Comparison of ENCODE assay signal across 15 cellular contexts in the genomic region with DNA sequence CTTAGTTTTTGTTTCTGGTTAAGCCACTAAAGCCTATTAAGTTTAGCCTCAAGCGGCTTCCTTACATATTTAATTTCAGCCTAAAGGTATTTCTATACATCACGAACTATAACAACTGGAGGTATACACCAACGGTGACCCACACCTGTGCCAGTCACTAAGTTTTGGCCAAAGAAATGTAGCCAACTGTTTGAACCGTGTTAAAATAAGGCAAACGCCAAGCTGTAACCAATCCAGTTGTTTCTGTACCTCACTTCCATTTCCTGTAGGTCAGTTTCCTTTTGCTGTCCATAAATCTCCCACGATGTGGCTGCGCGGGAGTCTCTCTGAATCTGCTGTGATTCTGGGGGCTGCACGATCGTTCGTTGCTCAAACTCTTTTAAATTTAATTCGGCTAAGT. TPM values are rescaled to one million over a fixed set of nuclear protein-coding genes. Genes with fewer than 3 reads are reported as not detected.
A peak's percentile ranks its signal among the peaks of the same experiment; 100 is the strongest.
DNase-seq lines count a peak whose midpoint lies in the region; ATAC-seq, FAIRE-seq and TF ChIP-seq lines count a peak whose summit lies in the region.
"Had no signal": no experiment of that assay in that cellular context is flagged by ENCODE, and none has a peak within 500 bp of the region (broad histone marks: within the 10 kb centered on the region; RNA-seq: fewer than 3 reads in every experiment).

No MANE protein-coding gene starts in this region.

- ATAC-seq in stimulated activated naive CD8-positive, alpha-beta T cell treated with anti-CD3 and anti-CD28 coated beads, Interleukin-15, Interleukin-2, amounts not matched to agents 100 U/mL and 50 U/mL, for 24 hours = no peak
- ATAC-seq in SK-N-SH treated with all-trans-retinoic acid at 6 μM for 48 hours (no peak), HG03565 (IDR thresholded peaks at IDR 0.05; ENCODE audit: unreplicated experiment) (no peak)

- no peak for FAIRE-seq in astrocyte (lab: Jason Lieb, UNC)
- FAIRE-seq: HTR-8/SVneo had no signal

- peak overlapping the region; percentile 80 for H3K4me2 ChIP-seq in astrocyte (ENCODE audit: low read length)

- H2AFZ ChIP-seq in astrocyte (ENCODE audit: low read depth, low read length) = no peak overlapping the region

- peaks cover 17% of the 10 kb centered on the region for H3K27me3 ChIP-seq in astrocyte (ENCODE audit: insufficient read depth, low read length)

- H3K27me3 Mint-ChIP-seq in stimulated activated naive CD8-positive, alpha-beta T cell treated with anti-CD3 and anti-CD28 coated beads, Interleukin-15, Interleukin-2, amounts not matched to agents 100 ng/mL and 50 ng/mL, for 24 hours = no peaks in the 10 kb centered on the region
- H3K27me3 Mint-ChIP-seq in astrocyte (ENCODE audit: low read depth, unreplicated experiment) (peaks cover 13% of the 10 kb centered on the region), nephron progenitor cell (ENCODE audit: low read depth, poor library complexity) (peaks cover 59% of the 10 kb centered on the region)
- H3K27me3 Mint-ChIP-seq: B cell; CD4-positive, alpha-beta T cell had no signal

- peak overlapping the region; percentile 45 for H3K27ac Mint-ChIP-seq in stimulated activated naive CD8-positive, alpha-beta T cell treated with anti-CD3 and anti-CD28 coated beads, Interleukin-15, Interleukin-2, amounts not matched to agents 100 ng/mL and 50 ng/mL, for 24 hours
- H3K27ac Mint-ChIP-seq in astrocyte (ENCODE audit: unreplicated experiment) (no peak overlapping the region), nephron progenitor cell (peak overlapping the region; percentile 42)
- H3K27ac Mint-ChIP-seq: B cell; CD4-positive, alpha-beta T cell; HFFc6 had no signal

- no peaks in the 10 kb centered on the region for H3K4me1 ChIP-seq in astrocyte (ENCODE audit: insufficient read depth, low read length)

- TF ChIP-seq CTCF in astrocyte (IDR thresholded peaks at IDR 0.05; ENCODE audit: insufficient read depth, low read depth, low read length) = no peak
- no peak for TF ChIP-seq CTCF in nephron progenitor cell (IDR thresholded peaks at IDR 0.05)

- no peaks in the 10 kb centered on the region for H4K20me1 ChIP-seq in astrocyte (ENCODE audit: insufficient read depth, low read length)

- DNase-seq in stimulated activated naive CD8-positive, alpha-beta T cell treated with anti-CD3 and anti-CD28 coated beads, Interleukin-15, Interleukin-2, amounts not matched to agents 100 U/mL and 50 U/mL, for 24 hours = no peak
- DNase-seq in astrocyte (ENCODE audit: low read depth) (no peak), nephron progenitor cell (no peak), NCI-H524 treated with DMSO at 0.1 percent for 48 hours (lab: John Stamatoyannopoulos, UW) (no peak)
- DNase-seq: CD4-positive, alpha-beta T cell; DMS153; GF-D8; GOT3; HFFc6; IMR-90 had no signal

- H3K36me3 Mint-ChIP-seq in stimulated activated naive CD8-positive, alpha-beta T cell treated with anti-CD3 and anti-CD28 coated beads, Interleukin-15, Interleukin-2, amounts not matched to agents 100 ng/mL and 50 ng/mL, for 24 hours (ENCODE audit: low read depth) = no peaks in the 10 kb centered on the region
- H3K36me3 Mint-ChIP-seq in astrocyte (ENCODE audit: low read depth, unreplicated experiment) = no peaks in the 10 kb centered on the region
- no peaks in the 10 kb centered on the region for H3K36me3 Mint-ChIP-seq in nephron progenitor cell (ENCODE audit: low read depth)

- H3K4me3 ChIP-seq in astrocyte (ENCODE audit: insufficient read depth, low read depth, low read length) = no peak overlapping the region

- H3K9me3 Mint-ChIP-seq in stimulated activated naive CD8-positive, alpha-beta T cell treated with anti-CD3 and anti-CD28 coated beads, Interleukin-15, Interleukin-2, amounts not matched to agents 100 ng/mL and 50 ng/mL, for 24 hours = no peaks in the 10 kb centered on the region
- no peaks in the 10 kb centered on the region for H3K9me3 Mint-ChIP-seq in astrocyte (ENCODE audit: unreplicated experiment)
- H3K9me3 Mint-ChIP-seq in nephron progenitor cell = peaks cover 6% of the 10 kb centered on the region
- H3K9me3 Mint-ChIP-seq: CD4-positive, alpha-beta T cell; HFFc6 had no signal

- H3K4me3 Mint-ChIP-seq in stimulated activated naive CD8-positive, alpha-beta T cell treated with anti-CD3 and anti-CD28 coated beads, Interleukin-15, Interleukin-2, amounts not matched to agents 100 ng/mL and 50 ng/mL, for 24 hours = no peak overlapping the region
- no peak overlapping the region for H3K4me3 Mint-ChIP-seq in astrocyte (ENCODE audit: unreplicated experiment)
- no peak overlapping the region for H3K4me3 Mint-ChIP-seq in nephron progenitor cell
- H3K4me3 Mint-ChIP-seq: B cell; CD4-positive, alpha-beta T cell; HFFc6 had no signal

- no peaks in the 10 kb centered on the region for H3K36me3 ChIP-seq in astrocyte (ENCODE audit: insufficient read depth, low read length)

- H3K9me3 ChIP-seq in astrocyte (ENCODE audit: insufficient read depth, low read depth, low read length) = no peaks in the 10 kb centered on the region

- H3K4me1 Mint-ChIP-seq in stimulated activated naive CD8-positive, alpha-beta T cell treated with anti-CD3 and anti-CD28 coated beads, Interleukin-15, Interleukin-2, amounts not matched to agents 100 ng/mL and 50 ng/mL, for 24 hours (ENCODE audit: low read depth) = peaks cover 31% of the 10 kb centered on the region
- H3K4me1 Mint-ChIP-seq in astrocyte (ENCODE audit: low read depth, unreplicated experiment) (no peaks in the 10 kb centered on the region), nephron progenitor cell (peaks cover 44% of the 10 kb centered on the region)

- no peak overlapping the region for H3K27ac ChIP-seq in astrocyte (ENCODE audit: low read depth, low read length)

- no peaks in the 10 kb centered on the region for H3K79me2 ChIP-seq in astrocyte (ENCODE audit: insufficient read depth, low read length)

- no peak overlapping the region for H3K9ac ChIP-seq in astrocyte (ENCODE audit: low read length)

TF ChIP-seq in SK-N-SH treated with all-trans-retinoic acid at 6 μM for 48 hours, 23 proteins besides CTCF, POLR2A, EP300 and RAD21 (continues in another document):
- TF ChIP-seq TSHZ2 (CRISPR knock-in tag; IDR thresholded peaks at IDR 0.05) = no peak
- TF ChIP-seq BACH2 (CRISPR knock-in tag; IDR thresholded peaks at IDR 0.05; ENCODE audit: borderline replicate concordance) = no peak
- no peak for TF ChIP-seq POU6F1 (CRISPR knock-in tag; IDR thresholded peaks at IDR 0.05; ENCODE audit: borderline replicate concordance, low read depth)
- no peak for TF ChIP-seq SNAI2 (CRISPR knock-in tag; IDR thresholded peaks at IDR 0.05)
- no peak for TF ChIP-seq ZFP3 (CRISPR knock-in tag; IDR thresholded peaks at IDR 0.05)
- no peak for TF ChIP-seq TCF4 (CRISPR knock-in tag; IDR thresholded peaks at IDR 0.05; ENCODE audit: borderline replicate concordance)
- TF ChIP-seq OSR1 (CRISPR knock-in tag; IDR thresholded peaks at IDR 0.05) = no peak
- no peak for TF ChIP-seq GLIS3 (CRISPR knock-in tag; IDR thresholded peaks at IDR 0.05)
- TF ChIP-seq ESRRG (CRISPR knock-in tag; IDR thresholded peaks at IDR 0.05) = no peak
- TF ChIP-seq, protein P1, sequence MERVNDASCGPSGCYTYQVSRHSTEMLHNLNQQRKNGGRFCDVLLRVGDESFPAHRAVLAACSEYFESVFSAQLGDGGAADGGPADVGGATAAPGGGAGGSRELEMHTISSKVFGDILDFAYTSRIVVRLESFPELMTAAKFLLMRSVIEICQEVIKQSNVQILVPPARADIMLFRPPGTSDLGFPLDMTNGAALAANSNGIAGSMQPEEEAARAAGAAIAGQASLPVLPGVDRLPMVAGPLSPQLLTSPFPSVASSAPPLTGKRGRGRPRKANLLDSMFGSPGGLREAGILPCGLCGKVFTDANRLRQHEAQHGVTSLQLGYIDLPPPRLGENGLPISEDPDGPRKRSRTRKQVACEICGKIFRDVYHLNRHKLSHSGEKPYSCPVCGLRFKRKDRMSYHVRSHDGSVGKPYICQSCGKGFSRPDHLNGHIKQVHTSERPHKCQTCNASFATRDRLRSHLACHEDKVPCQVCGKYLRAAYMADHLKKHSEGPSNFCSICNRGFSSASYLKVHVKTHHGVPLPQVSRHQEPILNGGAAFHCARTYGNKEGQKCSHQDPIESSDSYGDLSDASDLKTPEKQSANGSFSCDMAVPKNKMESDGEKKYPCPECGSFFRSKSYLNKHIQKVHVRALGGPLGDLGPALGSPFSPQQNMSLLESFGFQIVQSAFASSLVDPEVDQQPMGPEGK (CRISPR knock-in tag; IDR thresholded peaks at IDR 0.05; ENCODE audit: borderline replicate concordance) = no peak

RNA-seq across cellular contexts. Expression of gene ERO1B, which starts 5.6 kb away (rescaled TPM):
- total RNA-seq in astrocyte = 1.5 and 2.0 TPM in 2 replicates
